ENCODE assay signal across 12 cellular contexts in the genomic region with DNA sequence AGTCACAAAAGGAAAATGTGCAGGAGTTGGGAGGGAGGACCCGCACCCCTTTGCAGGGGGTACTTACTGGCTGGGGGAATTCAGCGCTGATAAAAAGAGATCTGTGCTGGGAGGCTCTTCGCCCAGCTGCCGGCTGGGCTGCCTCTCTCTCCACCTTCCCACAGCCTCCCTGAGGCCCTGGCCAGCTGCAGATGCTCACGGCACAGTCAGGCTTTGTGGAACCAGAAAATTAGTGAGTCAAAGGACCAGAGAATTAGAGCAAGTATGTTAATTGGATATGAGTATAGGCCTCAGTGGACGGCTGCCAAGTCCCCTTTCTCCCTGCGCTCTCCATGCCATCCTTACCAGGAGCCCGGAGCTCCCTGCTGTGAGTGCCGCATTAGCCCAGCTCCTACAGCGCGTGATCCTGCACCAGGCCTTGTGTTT.
A peak's percentile ranks its signal among the peaks of the same experiment; 100 is the strongest.
DNase-seq lines count a peak whose midpoint lies in the region; ATAC-seq, FAIRE-seq and TF ChIP-seq lines count a peak whose summit lies in the region.
"Had no signal": no experiment of that assay in that cellular context is flagged by ENCODE, and none has a peak within 500 bp of the region (broad histone marks: within the 10 kb centered on the region; RNA-seq: fewer than 3 reads in every experiment).

No MANE protein-coding gene starts in this region.

- TF ChIP-seq EP300 in SK-N-SH (IDR thresholded peaks at IDR 0.05; ENCODE audit: borderline replicate concordance in 1 of 2, low read depth in 1 of 2, low read length in 1 of 2) (no peak), HepG2 (IDR thresholded peaks at IDR 0.05; ENCODE audit: low read depth in 2 of 2, low read length in 2 of 2) (no peak), HepG2 (CRISPR knock-in tag; IDR thresholded peaks at IDR 0.05; ENCODE audit: borderline replicate concordance) (no peak)

- no peaks in the 10 kb centered on the region for H4K20me1 ChIP-seq in SK-N-SH (ENCODE audit: insufficient read depth)
- no peaks in the 10 kb centered on the region for H4K20me1 ChIP-seq in HepG2 (ENCODE audit: insufficient read depth, low read length)

- CTCF ChIA-PET in SK-N-SH (lab: Yijun Ruan, JAX), result interaction anchor here (1.3 kb wide), 1 partner anchor 225 kb away, joined by 3 read pairs; no protein-coding TSS in a partner anchor
- CTCF ChIA-PET in HepG2 (lab: Yijun Ruan, JAX; ENCODE audit: low intra/inter-chr PET ratio, low total read pairs), result no interaction called here

- BruUV-seq in HepG2 (replicated peaks; lab: Mats Ljungman, UMichigan), result no TSS peak

- H3K4me3 ChIP-seq in SK-N-SH (ENCODE audit: low read depth in 2 of 2, low read length in 1 of 2) (no peak overlapping the region), HepG2 (replicated peaks in 1 of 3; ENCODE audit: insufficient read depth in 1 of 3, low read depth in 2 of 3, low read length in 3 of 3) (no peak overlapping the region)

- no peaks in the 10 kb centered on the region for H3K79me2 ChIP-seq in SK-N-SH (ENCODE audit: insufficient read depth)
- H3K79me2 ChIP-seq in HepG2 (ENCODE audit: insufficient read depth, low read length), result no peaks in the 10 kb centered on the region
- H3K79me2 ChIP-seq: parathyroid adenoma had no signal

- no peaks in the 10 kb centered on the region for H3K9me2 ChIP-seq in SK-N-SH

- TF ChIP-seq RAD21 in SK-N-SH (IDR thresholded peaks at IDR 0.05; ENCODE audit: low read length) (0 out of 2 replicates have a peak, but pooled peaks have one; percentile 5), HepG2 (CRISPR knock-in tag; IDR thresholded peaks at IDR 0.05) (no peak)

- H3K4me1 ChIP-seq in SK-N-SH (ENCODE audit: control insufficient read depth in 1 of 2, insufficient read depth in 2 of 2, low read depth in 1 of 2, low read length in 1 of 2) (peaks cover 0 to 9% of the 10 kb centered on the region in 2 experiments; a peak in 2 of 4 replicates), HepG2 (ENCODE audit: insufficient read depth, low read length) (peaks cover 87% of the 10 kb centered on the region)
- H3K4me1 ChIP-seq: parathyroid adenoma had no signal

- DNase-seq in NCI-H2196 (lab: John Stamatoyannopoulos, UW; ENCODE audit: unreplicated experiment) (peak; percentile 28), NCI-H2196 treated with DMSO at 0.1 percent for 48 hours (lab: John Stamatoyannopoulos, UW; ENCODE audit: unreplicated experiment) (no peak), SK-N-SH (peak; percentile 57), HepG2 (ENCODE audit: low spot score) (no peak), NCI-H2029 (lab: John Stamatoyannopoulos, UW) (no peak), SW480 (ENCODE audit: low spot score) (no peak)
- no peak for DNase-seq in activated T-cell treated with anti-CD3 and anti-CD28 coated beads, Interleukin-2, amount 50 U/mL, for 48 hours
- DNase-seq: activated CD8-positive, alpha-beta T cell treated with anti-CD3 and anti-CD28 coated beads for 36 hours; HFFc6; NCI-H1048 had no signal

- no peaks in the 10 kb centered on the region for H3F3A ChIP-seq in SK-N-SH (replicated peaks; ENCODE audit: insufficient read depth)

- no peak overlapping the region; the same call in 1 of the 2 replicates for H2AFZ ChIP-seq in SK-N-SH (ENCODE audit: low read depth)
- H2AFZ ChIP-seq in HepG2 (ENCODE audit: low read length), result no peak overlapping the region
- H2AFZ ChIP-seq: parathyroid adenoma had no signal

- no peak overlapping the region for H3K9ac ChIP-seq in SK-N-SH
- H3K9ac ChIP-seq in HepG2 (ENCODE audit: insufficient read depth, low read depth, low read length), result no peak overlapping the region
- H3K9ac ChIP-seq: parathyroid adenoma had no signal

- TF ChIP-seq POLR2A in HepG2 (IDR thresholded peaks at IDR 0.05; ENCODE audit: insufficient read depth in 1 of 2, low read depth in 2 of 2, low read length in 2 of 2), result no peak

- WGBS in SK-N-SH (ENCODE audit: low lambda C conversion rate), result 51% methylated on average over 10 of the region's 11 CpGs
- WGBS in HepG2 (ENCODE audit: low lambda C conversion rate), result 96% methylated on average over 11 of the region's 11 CpGs

- in situ Hi-C loops in HepG2 (cut with HindIII; ENCODE audit: extremely low pct_ligation_motif_present, low pct_unique_long_range_greater_than_20kb), result no loop called here

- intact Hi-C loops in HepG2 (cut with micrococcal nuclease; ENCODE audit: unreplicated experiment), result no loop called here

- ATAC-seq in HepG2, result peak; percentile 47
- no peak for ATAC-seq in HG02623 (IDR thresholded peaks at IDR 0.05; ENCODE audit: unreplicated experiment)
- ATAC-seq: activated CD8-positive, alpha-beta T cell treated with anti-CD3 and anti-CD28 coated beads for 36 hours had no signal

- TF ChIP-seq CTCF in SK-N-SH (IDR thresholded peaks at IDR 0.05) (no peak), HepG2 (CRISPR knock-in tag; IDR thresholded peaks at IDR 0.05) (no peak)

- no peak for FAIRE-seq in HepG2 (lab: Jason Lieb, UNC)

- H3K9me3 ChIP-seq in SK-N-SH, result no peaks in the 10 kb centered on the region
- no peaks in the 10 kb centered on the region for H3K9me3 ChIP-seq in HepG2 (ENCODE audit: low read length)

- H3K27ac ChIP-seq in SK-N-SH (ENCODE audit: low read depth in 2 of 2, low read length in 1 of 2) (peak overlapping the region in 1 of 2 experiments; percentile 19; a peak in 1 of 4 replicates), HepG2 (ENCODE audit: extremely low read length, insufficient read depth, low read length) (no peak overlapping the region)
- H3K27ac ChIP-seq: parathyroid adenoma had no signal

- H3K27me3 ChIP-seq in SK-N-SH (ENCODE audit: insufficient read depth) (no peaks in the 10 kb centered on the region), HepG2 (ENCODE audit: control insufficient read depth in 1 of 2, insufficient read depth in 2 of 2, low read length in 2 of 2) (no peaks in the 10 kb centered on the region)

- H3K4me2 ChIP-seq in SK-N-SH, result no peak overlapping the region
- H3K4me2 ChIP-seq in HepG2 (ENCODE audit: low read depth, low read length), result no peak overlapping the region

- H3K36me3 ChIP-seq in SK-N-SH (replicated peaks in 1 of 2; ENCODE audit: control insufficient read depth in 1 of 2, insufficient read depth in 2 of 2, low read length in 1 of 2) (no peaks in the 10 kb centered on the region), HepG2 (replicated peaks in 1 of 2; ENCODE audit: control insufficient read depth in 1 of 2, insufficient read depth in 2 of 2, low read length in 2 of 2) (no peaks in the 10 kb centered on the region)

- POLR2A ChIA-PET in SK-N-SH (lab: Yijun Ruan, JAX), result no interaction called here
- POLR2A ChIA-PET in HepG2 (lab: Yijun Ruan, JAX), result interaction anchor here (0.8 to 1.9 kb wide), 10 partner anchors 26 to 211 kb away, joined by 3 to 12 read pairs (median 4); no protein-coding TSS in a partner anchor

TF ChIP-seq in SK-N-SH, 30 proteins besides CTCF, POLR2A, EP300 and RAD21 (continues in another document):
- TF ChIP-seq, protein P1, sequence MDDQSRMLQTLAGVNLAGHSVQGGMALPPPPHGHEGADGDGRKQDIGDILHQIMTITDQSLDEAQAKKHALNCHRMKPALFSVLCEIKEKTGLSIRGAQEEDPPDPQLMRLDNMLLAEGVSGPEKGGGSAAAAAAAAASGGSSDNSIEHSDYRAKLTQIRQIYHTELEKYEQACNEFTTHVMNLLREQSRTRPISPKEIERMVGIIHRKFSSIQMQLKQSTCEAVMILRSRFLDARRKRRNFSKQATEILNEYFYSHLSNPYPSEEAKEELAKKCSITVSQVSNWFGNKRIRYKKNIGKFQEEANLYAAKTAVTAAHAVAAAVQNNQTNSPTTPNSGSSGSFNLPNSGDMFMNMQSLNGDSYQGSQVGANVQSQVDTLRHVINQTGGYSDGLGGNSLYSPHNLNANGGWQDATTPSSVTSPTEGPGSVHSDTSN (IDR thresholded peaks at IDR 0.05), result no peak
- TF ChIP-seq, protein P2, sequence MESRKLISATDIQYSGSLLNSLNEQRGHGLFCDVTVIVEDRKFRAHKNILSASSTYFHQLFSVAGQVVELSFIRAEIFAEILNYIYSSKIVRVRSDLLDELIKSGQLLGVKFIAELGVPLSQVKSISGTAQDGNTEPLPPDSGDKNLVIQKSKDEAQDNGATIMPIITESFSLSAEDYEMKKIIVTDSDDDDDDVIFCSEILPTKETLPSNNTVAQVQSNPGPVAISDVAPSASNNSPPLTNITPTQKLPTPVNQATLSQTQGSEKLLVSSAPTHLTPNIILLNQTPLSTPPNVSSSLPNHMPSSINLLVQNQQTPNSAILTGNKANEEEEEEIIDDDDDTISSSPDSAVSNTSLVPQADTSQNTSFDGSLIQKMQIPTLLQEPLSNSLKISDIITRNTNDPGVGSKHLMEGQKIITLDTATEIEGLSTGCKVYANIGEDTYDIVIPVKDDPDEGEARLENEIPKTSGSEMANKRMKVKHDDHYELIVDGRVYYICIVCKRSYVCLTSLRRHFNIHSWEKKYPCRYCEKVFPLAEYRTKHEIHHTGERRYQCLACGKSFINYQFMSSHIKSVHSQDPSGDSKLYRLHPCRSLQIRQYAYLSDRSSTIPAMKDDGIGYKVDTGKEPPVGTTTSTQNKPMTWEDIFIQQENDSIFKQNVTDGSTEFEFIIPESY (IDR thresholded peaks at IDR 0.05; ENCODE audit: borderline replicate concordance, low read depth), result no peak
- no peak for TF ChIP-seq ELF1 (IDR thresholded peaks at IDR 0.05)

TF ChIP-seq in HepG2, 621 proteins besides CTCF, POLR2A, EP300 and RAD21 (continues in another document):
- TF ChIP-seq ZNF891 (CRISPR knock-in tag; IDR thresholded peaks at IDR 0.05), result peak; percentile 24; the same call in 1 of the 2 replicates
- TF ChIP-seq ZNF569 (CRISPR knock-in tag; IDR thresholded peaks at IDR 0.05; ENCODE audit: borderline replicate concordance), result no peak

Comparison
In these comparisons a context has a peak if more than half of its experiments do, and no peak if none do; other contexts are left out.
1. DNase-seq: peak in NCI-H2196 (single experiment) and SK-N-SH (single experiment); none in NCI-H2196 treated with DMSO at 0.1 percent for 48 hours (single experiment), HepG2 (single experiment), activated T-cell treated with anti-CD3 and anti-CD28 coated beads, Interleukin-2, amount 50 U/mL, for 48 hours (0 of 2), NCI-H2029 (single experiment) and SW480 (single experiment).